In genomic region chr19:17718988-17719711, GRCh38 we compare ENCODE assay signal across 8 cellular contexts. TPM values are rescaled to one million over a fixed set of nuclear protein-coding genes. Genes with fewer than 3 reads are reported as not detected.
DNase-seq lines count a peak whose midpoint lies in the region; ATAC-seq, FAIRE-seq and TF ChIP-seq lines count a peak whose summit lies in the region.

A gene with protein sequence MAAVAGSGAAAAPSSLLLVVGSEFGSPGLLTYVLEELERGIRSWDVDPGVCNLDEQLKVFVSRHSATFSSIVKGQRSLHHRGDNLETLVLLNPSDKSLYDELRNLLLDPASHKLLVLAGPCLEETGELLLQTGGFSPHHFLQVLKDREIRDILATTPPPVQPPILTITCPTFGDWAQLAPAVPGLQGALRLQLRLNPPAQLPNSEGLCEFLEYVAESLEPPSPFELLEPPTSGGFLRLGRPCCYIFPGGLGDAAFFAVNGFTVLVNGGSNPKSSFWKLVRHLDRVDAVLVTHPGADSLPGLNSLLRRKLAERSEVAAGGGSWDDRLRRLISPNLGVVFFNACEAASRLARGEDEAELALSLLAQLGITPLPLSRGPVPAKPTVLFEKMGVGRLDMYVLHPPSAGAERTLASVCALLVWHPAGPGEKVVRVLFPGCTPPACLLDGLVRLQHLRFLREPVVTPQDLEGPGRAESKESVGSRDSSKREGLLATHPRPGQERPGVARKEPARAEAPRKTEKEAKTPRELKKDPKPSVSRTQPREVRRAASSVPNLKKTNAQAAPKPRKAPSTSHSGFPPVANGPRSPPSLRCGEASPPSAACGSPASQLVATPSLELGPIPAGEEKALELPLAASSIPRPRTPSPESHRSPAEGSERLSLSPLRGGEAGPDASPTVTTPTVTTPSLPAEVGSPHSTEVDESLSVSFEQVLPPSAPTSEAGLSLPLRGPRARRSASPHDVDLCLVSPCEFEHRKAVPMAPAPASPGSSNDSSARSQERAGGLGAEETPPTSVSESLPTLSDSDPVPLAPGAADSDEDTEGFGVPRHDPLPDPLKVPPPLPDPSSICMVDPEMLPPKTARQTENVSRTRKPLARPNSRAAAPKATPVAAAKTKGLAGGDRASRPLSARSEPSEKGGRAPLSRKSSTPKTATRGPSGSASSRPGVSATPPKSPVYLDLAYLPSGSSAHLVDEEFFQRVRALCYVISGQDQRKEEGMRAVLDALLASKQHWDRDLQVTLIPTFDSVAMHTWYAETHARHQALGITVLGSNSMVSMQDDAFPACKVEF (plus strand): TSS chr19:17719480. CDS start chr19:17719503, 23 bp downstream.

- peaks cover 11% of the 10 kb centered on the region for H3K36me3 Mint-ChIP-seq in activated CD4-positive, alpha-beta T cell treated with anti-CD3 and anti-CD28 coated beads, Interleukin-2, amount 10 ng/mL, durations not matched to agents 7 days and 5 days (ENCODE audit: low read depth)

- H3K27ac ChIP-seq in HepG2 (ENCODE audit: extremely low read length, insufficient read depth, low read length), result peak within 1 kb of the TSS; percentile 38

- POLR2A ChIA-PET in activated CD4-positive, alpha-beta T cell treated with anti-CD3 and anti-CD28 coated beads, Interleukin-2, amount 10 ng/mL, durations not matched to agents 7 days and 5 days (lab: Charles Lee), result interaction anchor here (1.0 kb wide), 1 partner anchor 12 kb away, joined by 3 read pairs; no protein-coding TSS in a partner anchor
- POLR2A ChIA-PET in HepG2 (lab: Yijun Ruan, JAX), result interaction anchor here (1.0 to 2.3 kb wide), 6 partner anchors 19 to 314 kb away, joined by 3 to 7 read pairs (median 4); partner anchors contain the start of genes B3GNT3, BST2 and CCDC124

- WGBS in HepG2 (ENCODE audit: low lambda C conversion rate), result 2% methylated on average over 14 of the region's 52 CpGs

- in situ Hi-C loops in HepG2 (cut with HindIII; ENCODE audit: extremely low pct_ligation_motif_present, low pct_unique_long_range_greater_than_20kb), result no loop called here

- TF ChIP-seq EP300 in HepG2 (IDR thresholded peaks at IDR 0.05; ENCODE audit: low read depth in 2 of 2, low read length in 2 of 2) (no peak), HepG2 (CRISPR knock-in tag; IDR thresholded peaks at IDR 0.05; ENCODE audit: borderline replicate concordance) (no peak)

- ATAC-seq in HG02678 (IDR thresholded peaks at IDR 0.05; ENCODE audit: unreplicated experiment), result peak; percentile 82
- ATAC-seq in HepG2, result peak; percentile 83
- no peak for ATAC-seq in GM21825 (IDR thresholded peaks at IDR 0.05; ENCODE audit: unreplicated experiment)

- peak; percentile 78 for DNase-seq in GM12865 (ENCODE audit: low read depth)
- peak; percentile 76 for DNase-seq in NCI-H2227 (lab: John Stamatoyannopoulos, UW; ENCODE audit: unreplicated experiment)
- peak; percentile 74 for DNase-seq in activated CD4-positive, alpha-beta T cell treated with anti-CD3 and anti-CD28 coated beads, Interleukin-2, amount 10 ng/mL, durations not matched to agents 7 days and 5 days
- DNase-seq in dermis blood vessel endothelial cell, result peak; percentile 56
- peak; percentile 45 for DNase-seq in HepG2 (ENCODE audit: low spot score)
- DNase-seq in stimulated activated CD4-positive, alpha-beta T cell treated with anti-CD3 and anti-CD28 coated beads, Interleukin-4, amount 100 ng/mL, for 4 hours, result peak; percentile 54 to 73

- H3K9ac ChIP-seq in HepG2 (ENCODE audit: insufficient read depth, low read depth, low read length), result peak within 1 kb of the TSS; percentile 82

- H3K27ac Mint-ChIP-seq in activated CD4-positive, alpha-beta T cell treated with anti-CD3 and anti-CD28 coated beads, Interleukin-2, amount 10 ng/mL, durations not matched to agents 7 days and 5 days, result peak within 1 kb of the TSS; percentile 80

- peak within 1 kb of the TSS; percentile 99 for H3K4me2 ChIP-seq in HepG2 (ENCODE audit: low read depth, low read length)

- peaks cover 3 to 4% of the 10 kb centered on the region in 2 experiments; a peak in 2 of 5 replicates for H3K36me3 ChIP-seq in HepG2 (replicated peaks in 1 of 2; ENCODE audit: control insufficient read depth in 1 of 2, insufficient read depth in 2 of 2, low read length in 2 of 2)

- no TSS peak for BruUV-seq in HepG2 (replicated peaks; lab: Mats Ljungman, UMichigan)

- H3K79me2 ChIP-seq in HepG2 (ENCODE audit: insufficient read depth, low read length), result peaks cover 19% of the 10 kb centered on the region

- CTCF ChIA-PET in activated CD4-positive, alpha-beta T cell treated with anti-CD3 and anti-CD28 coated beads, Interleukin-2, amount 10 ng/mL, durations not matched to agents 7 days and 5 days (lab: Charles Lee), result interaction anchor here (0.8 to 2.2 kb wide), 5 partner anchors 12 to 214 kb away, joined by 3 to 6 read pairs (median 3); partner anchors contain the start of gene CCDC124
- CTCF ChIA-PET in HepG2 (lab: Yijun Ruan, JAX; ENCODE audit: low intra/inter-chr PET ratio, low total read pairs), result no interaction called here

- H3K27me3 ChIP-seq in HepG2 (ENCODE audit: control insufficient read depth in 1 of 2, insufficient read depth in 2 of 2, low read length in 2 of 2), result no peaks in the 10 kb centered on the region; a peak in 1 of 5 replicates

- H3K4me1 ChIP-seq in HepG2 (ENCODE audit: insufficient read depth, low read length), result peaks cover 40% of the 10 kb centered on the region

- peaks cover 11% of the 10 kb centered on the region; the same call in 1 of the 2 replicates for H4K20me1 ChIP-seq in HepG2 (ENCODE audit: insufficient read depth, low read length)

- peak; percentile 54 to 87; a peak in 3 of 4 replicates for TF ChIP-seq POLR2A in HepG2 (IDR thresholded peaks at IDR 0.05; ENCODE audit: insufficient read depth in 1 of 2, low read depth in 2 of 2, low read length in 2 of 2)

- no peaks in the 10 kb centered on the region for H3K9me3 ChIP-seq in HepG2 (ENCODE audit: low read length)

- TF ChIP-seq CTCF in GM12865 (IDR thresholded peaks at IDR 0.05; ENCODE audit: insufficient read depth, low read depth, low read length, missing control alignments) (no peak), HepG2 (CRISPR knock-in tag; IDR thresholded peaks at IDR 0.05) (no peak)

- intact Hi-C loops in HepG2 (cut with micrococcal nuclease; ENCODE audit: unreplicated experiment), result no loop called here

- H2AFZ ChIP-seq in HepG2 (ENCODE audit: low read length), result peak within 1 kb of the TSS; percentile 20

- no peaks in the 10 kb centered on the region for H3K9me3 Mint-ChIP-seq in activated CD4-positive, alpha-beta T cell treated with anti-CD3 and anti-CD28 coated beads, Interleukin-2, amount 10 ng/mL, durations not matched to agents 7 days and 5 days

- FAIRE-seq in HepG2 (lab: Jason Lieb, UNC), result no peak

- H3K4me3 ChIP-seq in GM12865 (ENCODE audit: low read depth, low read length) (peak within 1 kb of the TSS; percentile 61), HepG2 (replicated peaks in 1 of 3; ENCODE audit: insufficient read depth in 1 of 3, low read depth in 2 of 3, low read length in 3 of 3) (peak within 1 kb of the TSS; percentile 87 to 96 (median 89))

- H3K4me1 Mint-ChIP-seq in activated CD4-positive, alpha-beta T cell treated with anti-CD3 and anti-CD28 coated beads, Interleukin-2, amount 10 ng/mL, durations not matched to agents 7 days and 5 days, result peaks cover 39% of the 10 kb centered on the region

- H3K4me3 Mint-ChIP-seq in activated CD4-positive, alpha-beta T cell treated with anti-CD3 and anti-CD28 coated beads, Interleukin-2, amount 10 ng/mL, durations not matched to agents 7 days and 5 days, result peak within 1 kb of the TSS; percentile 85

- TF ChIP-seq RAD21 in HepG2 (CRISPR knock-in tag; IDR thresholded peaks at IDR 0.05), result no peak

- no peaks in the 10 kb centered on the region for H3K27me3 Mint-ChIP-seq in activated CD4-positive, alpha-beta T cell treated with anti-CD3 and anti-CD28 coated beads, Interleukin-2, amount 10 ng/mL, durations not matched to agents 7 days and 5 days

TF ChIP-seq in HepG2, 621 proteins besides CTCF, POLR2A, EP300 and RAD21 (continues in another document):
- TF ChIP-seq GABPB1 (CRISPR knock-in tag; IDR thresholded peaks at IDR 0.05) (peak; percentile 91), ZFP37 (CRISPR knock-in tag; IDR thresholded peaks at IDR 0.05; ENCODE audit: borderline replicate concordance) (0 out of 2 replicates have a peak, but pooled peaks have one; percentile 62), ZNF788 (CRISPR knock-in tag; IDR thresholded peaks at IDR 0.05; ENCODE audit: borderline replicate concordance) (no peak)

RNA-seq across cellular contexts. Expression of the gene that starts here (rescaled TPM):
- 10 to 100 TPM; 75.3 to 75.7 TPM for total RNA-seq in activated CD4-positive, alpha-beta T cell treated with anti-CD3 and anti-CD28 coated beads, Interleukin-2, amount 10 ng/mL, durations not matched to agents 7 days and 5 days
- 47.8 and 81.4 TPM in 2 replicates for total RNA-seq in dermis blood vessel endothelial cell
- 3.8 and 12.2 TPM in 2 replicates for total RNA-seq in HepG2 (2016; rRNA removed; fragmentation: Illumina TruSeq; extraction: Trizol)
- total RNA-seq in HepG2 (2016; cell fraction: cytosol; rRNA removed; fragmentation: Illumina TruSeq; extraction: Trizol; ENCODE audit: low read depth), result 2.4 and 2.8 TPM in 2 replicates
- total RNA-seq in HepG2 (2016; cell fraction: insoluble cytoplasmic fraction; rRNA removed; fragmentation: Illumina TruSeq; extraction: Trizol), result 6.4 and 9.5 TPM in 2 replicates
- 6.3 and 6.5 TPM in 2 replicates for total RNA-seq in HepG2 (2016; cell fraction: membrane; rRNA removed; fragmentation: Illumina TruSeq; extraction: Trizol)
- 6.7 and 10.0 TPM in 2 replicates for total RNA-seq in HepG2 (2016; cell fraction: nucleus; rRNA removed; fragmentation: Illumina TruSeq; extraction: Trizol)
- 7.3 and 8.2 TPM in 2 replicates for polyA plus RNA-seq in HepG2 (2011; rRNA removed)
- polyA plus RNA-seq in HepG2 (2011; cell fraction: cytosol; rRNA removed), result 3.3 and 5.6 TPM in 2 replicates
- polyA plus RNA-seq in HepG2 (2011; cell fraction: nucleus; rRNA removed), result 34.8 and 36.5 TPM in 2 replicates
- 18.2 and 28.7 TPM in 2 replicates for polyA plus RNA-seq in HepG2 (2012)
- polyA plus RNA-seq in HepG2 (2016; cell fraction: cytosol; fragmentation: Illumina TruSeq; extraction: Trizol; ENCODE audit: low read depth), result 1.0 and 1.3 TPM in 2 replicates
- 8.8 and 13.1 TPM in 2 replicates for polyA plus RNA-seq in HepG2 (2016; cell fraction: insoluble cytoplasmic fraction; fragmentation: Illumina TruSeq; extraction: Trizol; ENCODE audit: low read depth)
- polyA plus RNA-seq in HepG2 (2016; cell fraction: membrane; fragmentation: Illumina TruSeq; extraction: Trizol; ENCODE audit: low read depth), result 2.1 and 3.2 TPM in 2 replicates
- polyA plus RNA-seq in HepG2 (2016; cell fraction: nucleus; fragmentation: Illumina TruSeq; extraction: Trizol; ENCODE audit: insufficient read depth, low read depth), result 15.3 and 23.8 TPM in 2 replicates
- polyA minus RNA-seq in HepG2 (2011; rRNA and poly(A)+ RNA removed; ENCODE audit: low replicate concordance), result 37.6 and 52.5 TPM in 2 replicates
- 19.4 and 24.6 TPM in 2 replicates for polyA minus RNA-seq in HepG2 (2011; cell fraction: cytosol; rRNA and poly(A)+ RNA removed)
- polyA minus RNA-seq in HepG2 (2011; cell fraction: nucleus; rRNA and poly(A)+ RNA removed), result 10.9 and 11.4 TPM in 2 replicates
